Comparison of ENCODE assay signal across 24 cellular contexts in the genomic region with DNA sequence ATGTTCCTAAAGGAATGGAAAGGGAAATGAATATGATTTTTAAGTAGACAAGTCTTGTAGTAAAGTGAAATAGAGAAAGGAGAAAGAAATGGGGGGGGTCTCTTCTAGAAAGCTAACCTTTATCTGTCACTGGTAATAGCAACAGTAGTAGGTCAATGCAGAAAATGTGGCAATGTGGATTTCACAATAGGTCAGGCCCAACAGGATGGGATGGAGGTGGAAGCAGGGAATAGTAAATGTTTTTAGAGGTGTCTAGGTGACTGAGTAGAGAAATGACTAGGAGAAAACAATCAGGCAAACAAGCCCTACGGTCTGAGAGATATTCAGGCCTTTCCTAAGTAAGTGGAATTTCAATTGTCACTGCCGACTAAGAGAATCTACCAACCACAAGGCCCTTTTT.
"Had no signal": no experiment of that assay in that cellular context is flagged by ENCODE, and none has a peak within 500 bp of the region (broad histone marks: within the 10 kb centered on the region; RNA-seq: fewer than 3 reads in every experiment).

No MANE protein-coding gene starts in this region.

- H3K27me3 ChIP-seq: breast epithelium, esophagus muscularis mucosa, gastrocnemius medialis, neutrophil, ovary, right atrium auricular region, vagina had no signal

- H3K27ac ChIP-seq: breast epithelium, esophagus muscularis mucosa, gastrocnemius medialis, neutrophil, ovary, prostate gland, right atrium auricular region, thoracic aorta, vagina had no signal

- DNase-seq: activated CD4-positive, alpha-beta T cell treated with anti-CD3 and anti-CD28 coated beads for 1 hour; activated CD4-positive, alpha-beta T cell treated with anti-CD3 and anti-CD28 coated beads, Interleukin-2, amount 50 U/mL, for 1 hour; activated CD8-positive, alpha-beta T cell treated with anti-CD3 and anti-CD28 coated beads, Interleukin-2, amount 10 ng/mL, durations not matched to agents 7 days and 5 days; activated naive CD4-positive, alpha-beta T cell treated with Interleukin-2 at 50 U/mL for 16 hours; activated naive CD8-positive, alpha-beta T cell treated with anti-CD3 and anti-CD28 coated beads for 36 hours; activated T-cell treated with anti-CD3 and anti-CD28 coated beads, Interleukin-2, amount 50 U/mL, for 1 hour; effector memory CD8-positive, alpha-beta T cell; gastrocnemius medialis; hippocampal formation; left ventricle myocardium superior; ovary; stimulated activated CD4-positive, alpha-beta T cell treated with anti-CD3 and anti-CD28 coated beads, Interleukin-4, amount 100 ng/mL, for 24 hours; stimulated activated naive CD4-positive, alpha-beta T cell treated with Interleukin-2 at 50 U/mL for 16 hours; T-helper 1 cell; T-helper 9 cell had no signal

- ATAC-seq: activated CD8-positive, alpha-beta T cell treated with anti-CD3 and anti-CD28 coated beads, Interleukin-2, amount 10 ng/mL, durations not matched to agents 7 days and 5 days; effector memory CD8-positive, alpha-beta T cell; gastrocnemius medialis; left ventricle myocardium superior; natural killer cell treated with Interleukin-12 subunit alpha and Interleukin-12 subunit beta and Interleukin-15 and Interleukin-18, amount 100 ng/mL, for 72 hours had no signal

- H3K4me3 ChIP-seq: breast epithelium, esophagus muscularis mucosa, gastrocnemius medialis, ovary, prostate gland, right atrium auricular region, thoracic aorta, vagina had no signal

- FAIRE-seq: colon had no signal

- H3K9me3 ChIP-seq: breast epithelium, esophagus muscularis mucosa, gastrocnemius medialis, neutrophil, ovary, prostate gland, right atrium auricular region, thoracic aorta, vagina had no signal

- H3K4me1 ChIP-seq: breast epithelium, esophagus muscularis mucosa, prostate gland, vagina had no signal

- H3K36me3 ChIP-seq: ovary had no signal
